ENCODE assay signal across 7 cellular contexts in genomic region chr5:77076961-77077820, GRCh38. TPM values are rescaled to one million over a fixed set of nuclear protein-coding genes. Genes with fewer than 3 reads are reported as not detected.
DNase-seq lines count a peak whose midpoint lies in the region; ATAC-seq and TF ChIP-seq lines count a peak whose summit lies in the region.

No MANE protein-coding gene starts in this region.

- intact Hi-C loops in heart left ventricle (cut with DNase I) = loop anchor here in 5 of 10 donors (2.0 to 5.0 kb wide), 4 partner anchors 208 to 416 kb away; partner anchors contain the start of gene WDR41 (in 2 of the 5)
- intact Hi-C loops in vagina (cut with DNase I) = no loop called here

- H3K79me2 ChIP-seq in trophoblast cell (ENCODE audit: control insufficient read depth, insufficient read depth, low read length, poor library complexity) = no peaks in the 10 kb centered on the region

- H3K4ac ChIP-seq in trophoblast cell (ENCODE audit: low read depth, low read length) = no peak overlapping the region

- no peaks in the 10 kb centered on the region for H3K79me1 ChIP-seq in trophoblast cell (ENCODE audit: low read length)

- no peak overlapping the region for H3K18ac ChIP-seq in trophoblast cell (ENCODE audit: low read length)

- H3K9me3 ChIP-seq in Peyer's patch (no peaks in the 10 kb centered on the region), heart left ventricle (no peaks in the 10 kb centered on the region), trophoblast cell (ENCODE audit: insufficient read depth, low read depth, low read length) (no peaks in the 10 kb centered on the region), vagina (no peaks in the 10 kb centered on the region)

- H3K4me3 ChIP-seq in Peyer's patch (peak overlapping the region; percentile 39 to 64 (median 52)), heart left ventricle (peak overlapping the region; percentile 26 to 84 (median 59)), trophoblast cell (ENCODE audit: low read depth, low read length) (peak overlapping the region; percentile 79), vagina (peak overlapping the region; percentile 44 to 65)

- H4K12ac ChIP-seq in trophoblast cell (ENCODE audit: low read depth, low read length) = peak overlapping the region; percentile 49

- TF ChIP-seq POLR2A in Peyer's patch (IDR thresholded peaks at IDR 0.05) (no peak), heart left ventricle (IDR thresholded peaks at IDR 0.05) (no peak), vagina (IDR thresholded peaks at IDR 0.05) (no peak)

- H2BK12ac ChIP-seq in trophoblast cell (ENCODE audit: low read length) = no peak overlapping the region

- H3K36me3 ChIP-seq in Peyer's patch (no peaks in the 10 kb centered on the region), heart left ventricle (peaks cover 0 to 8% (median 0%) of the 10 kb centered on the region in 9 donors), trophoblast cell (ENCODE audit: control insufficient read depth in 1 of 2, insufficient read depth in 2 of 2, low read length in 2 of 2) (no peaks in the 10 kb centered on the region), vagina (no peaks in the 10 kb centered on the region)

- no peak overlapping the region for H3K14ac ChIP-seq in trophoblast cell (ENCODE audit: low read length)

- WGBS in heart left ventricle, 4 donors = 7 to 22% (median 12%) methylated on average over 34 to 102 of the region's 102 CpGs
- no CpG with 5 or more reads among the region's 102 CpGs for WGBS in trophoblast cell (ENCODE audit: extremely low coverage, insufficient coverage, insufficient read length)

- no peak overlapping the region for H3K23ac ChIP-seq in trophoblast cell (ENCODE audit: low read length)

- peak overlapping the region; percentile 69 for H2AFZ ChIP-seq in trophoblast cell (ENCODE audit: insufficient read depth, low read length, poor library complexity)

- TF ChIP-seq CTCF in Peyer's patch (IDR thresholded peaks at IDR 0.05) (peak; percentile 34 to 67 (median 52)), heart left ventricle (IDR thresholded peaks at IDR 0.05) (peak; percentile 52 to 84 (median 75)), vagina (IDR thresholded peaks at IDR 0.05) (peak; percentile 25 to 51 (median 37))

- H2BK120ac ChIP-seq in trophoblast cell (ENCODE audit: insufficient read depth, low read length, poor library complexity) = no peak overlapping the region

- H2BK5ac ChIP-seq in trophoblast cell (ENCODE audit: low read depth, low read length, poor library complexity) = no peak overlapping the region

- H3K27me3 ChIP-seq in Peyer's patch = no peaks in the 10 kb centered on the region
- no peaks in the 10 kb centered on the region for H3K27me3 ChIP-seq in heart left ventricle
- H3K27me3 ChIP-seq in trophoblast cell (ENCODE audit: insufficient read depth, low read length) = no peaks in the 10 kb centered on the region
- no peaks in the 10 kb centered on the region for H3K27me3 ChIP-seq in vagina

- H3K27ac ChIP-seq in Peyer's patch (peak overlapping the region in 3 of 4 donors; percentile 43 to 71 (median 56)), heart left ventricle (peak overlapping the region; percentile 3 to 68 (median 49)), trophoblast cell (ENCODE audit: low read depth, low read length) (no peak overlapping the region), vagina (peak overlapping the region; percentile 66)

- peak overlapping the region; percentile 75 for H4K8ac ChIP-seq in trophoblast cell (ENCODE audit: low read depth, low read length)

- H3K4me2 ChIP-seq in trophoblast cell (ENCODE audit: low read length) = peak overlapping the region; percentile 75

- peak overlapping the region; percentile 35 for H3K9ac ChIP-seq in trophoblast cell (ENCODE audit: low read length)

- DNase-seq in Peyer's patch = peak; percentile 51 to 77 (median 70)
- DNase-seq in activated naive CD8-positive, alpha-beta T cell treated with anti-CD3 and anti-CD28 coated beads, Interleukin-2, amount 50 U/mL, for 16 hours (ENCODE audit: low read depth, low spot score) = peak; percentile 14
- DNase-seq in heart left ventricle = peak; percentile 71 to 88 (median 74)
- DNase-seq in trophoblast cell = peak; percentile 52 to 65
- no peak for DNase-seq in vagina (ENCODE audit: extremely low spot score in 2 of 2)

- no peak overlapping the region for H4K91ac ChIP-seq in trophoblast cell (ENCODE audit: low read depth, low read length)

- H3K4me1 ChIP-seq in Peyer's patch (peaks cover 0 to 6% (median 2%) of the 10 kb centered on the region in 4 donors), heart left ventricle (peaks cover 0 to 16% (median 2%) of the 10 kb centered on the region in 12 donors), trophoblast cell (ENCODE audit: control insufficient read depth in 1 of 2, insufficient read depth in 2 of 2, low read length in 2 of 2) (peaks cover 0 to 4% of the 10 kb centered on the region in 2 experiments), vagina (peaks cover 17% of the 10 kb centered on the region)

- no peak overlapping the region for H2AK5ac ChIP-seq in trophoblast cell (ENCODE audit: low read length)

- ATAC-seq in GM18868 (IDR thresholded peaks at IDR 0.05; ENCODE audit: unreplicated experiment) (peak; percentile 86), HG03045 (IDR thresholded peaks at IDR 0.05; ENCODE audit: unreplicated experiment) (peak; percentile 88), heart left ventricle (peak; percentile 52 to 91 (median 88))

RNA-seq across cellular contexts. Expression of gene ZBED3, which starts 9.9 kb away (rescaled TPM):
- 1 to 10 TPM; 1.9 to 4.5 (median 3.5) TPM for total RNA-seq in Peyer's patch
- total RNA-seq in heart left ventricle = 1 to 10 TPM; 3.7 to 8.1 (median 6.5) TPM
- 1 to 10 TPM; 2.8 to 3.0 TPM for polyA plus RNA-seq in heart left ventricle
- polyA plus RNA-seq in trophoblast cell (2013) = 2.0 and 2.1 TPM in 2 replicates
- 9.1 TPM for total RNA-seq in vagina

RNA-seq across cellular contexts. Expression of gene AGGF1, which starts 47.0 kb away (rescaled TPM):
- total RNA-seq in Peyer's patch (10 to 100 TPM; 45.0 to 52.4 (median 49.6) TPM), heart left ventricle (10 to 100 TPM; 15.5 to 20.1 (median 16.7) TPM), vagina (12.0 TPM)
- polyA plus RNA-seq in heart left ventricle = 10 to 100 TPM in 1 of 2 donors, 1 to 10 TPM in 1; 6.1 to 12.9 TPM
- 11.9 and 12.3 TPM in 2 replicates for polyA plus RNA-seq in trophoblast cell (2013)

Comparison
In these comparisons a context has a peak if more than half of its experiments do, and no peak if none do; other contexts are left out.
1. DNase-seq: peak in Peyer's patch (3 of 3), activated naive CD8-positive, alpha-beta T cell treated with anti-CD3 and anti-CD28 coated beads, Interleukin-2, amount 50 U/mL, for 16 hours (single experiment), heart left ventricle (5 of 5) and trophoblast cell (2 of 2); none in vagina (0 of 2).
2. Peak in every context shown above with its lines, with median percentiles within 50 percentile points of each other: ATAC-seq, H3K4me3 ChIP-seq and CTCF ChIP-seq.